Comparison of ENCODE assay signal across 7 cellular contexts in the genomic region with DNA sequence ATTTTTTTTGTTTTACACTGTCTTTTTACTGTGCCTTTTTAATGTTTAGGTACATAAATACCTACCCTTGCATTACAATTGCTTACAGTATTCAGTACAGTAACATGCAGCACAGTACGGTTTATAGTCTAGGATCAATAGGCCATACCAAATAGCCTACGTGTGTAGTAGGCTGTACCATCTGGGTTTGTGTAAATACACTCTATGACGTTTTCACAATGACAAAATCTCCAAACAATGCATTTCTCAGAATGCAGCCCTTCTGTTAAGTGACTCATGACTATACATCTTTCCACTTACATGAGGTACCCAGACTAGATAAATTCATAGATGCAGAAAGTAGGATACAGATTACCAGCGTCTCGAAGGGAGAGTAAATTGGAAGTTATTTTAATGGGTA. TPM values are rescaled to one million over a fixed set of nuclear protein-coding genes. Genes with fewer than 3 reads are reported as not detected.
"Had no signal": no experiment of that assay in that cellular context is flagged by ENCODE, and none has a peak within 500 bp of the region (broad histone marks: within the 10 kb centered on the region; RNA-seq: fewer than 3 reads in every experiment).

No MANE protein-coding gene starts in this region.

RNA-seq across cellular contexts. Expression of gene TBX20, which starts 26.5 kb away (rescaled TPM):
- total RNA-seq: activated CD8-positive, alpha-beta memory T cell treated with anti-CD3 and anti-CD28 coated beads for 36 hours; chondrocyte; natural killer cell treated with Interleukin-12 subunit alpha and Interleukin-12 subunit beta and Interleukin-15 and Interleukin-18, amount 100 ng/mL, for 72 hours; osteocyte; progenitor cell of endocrine pancreas; sigmoid colon; T-helper 17 cell had no signal
